1 cellular context compared by ENCODE assay signal in the genomic region with DNA sequence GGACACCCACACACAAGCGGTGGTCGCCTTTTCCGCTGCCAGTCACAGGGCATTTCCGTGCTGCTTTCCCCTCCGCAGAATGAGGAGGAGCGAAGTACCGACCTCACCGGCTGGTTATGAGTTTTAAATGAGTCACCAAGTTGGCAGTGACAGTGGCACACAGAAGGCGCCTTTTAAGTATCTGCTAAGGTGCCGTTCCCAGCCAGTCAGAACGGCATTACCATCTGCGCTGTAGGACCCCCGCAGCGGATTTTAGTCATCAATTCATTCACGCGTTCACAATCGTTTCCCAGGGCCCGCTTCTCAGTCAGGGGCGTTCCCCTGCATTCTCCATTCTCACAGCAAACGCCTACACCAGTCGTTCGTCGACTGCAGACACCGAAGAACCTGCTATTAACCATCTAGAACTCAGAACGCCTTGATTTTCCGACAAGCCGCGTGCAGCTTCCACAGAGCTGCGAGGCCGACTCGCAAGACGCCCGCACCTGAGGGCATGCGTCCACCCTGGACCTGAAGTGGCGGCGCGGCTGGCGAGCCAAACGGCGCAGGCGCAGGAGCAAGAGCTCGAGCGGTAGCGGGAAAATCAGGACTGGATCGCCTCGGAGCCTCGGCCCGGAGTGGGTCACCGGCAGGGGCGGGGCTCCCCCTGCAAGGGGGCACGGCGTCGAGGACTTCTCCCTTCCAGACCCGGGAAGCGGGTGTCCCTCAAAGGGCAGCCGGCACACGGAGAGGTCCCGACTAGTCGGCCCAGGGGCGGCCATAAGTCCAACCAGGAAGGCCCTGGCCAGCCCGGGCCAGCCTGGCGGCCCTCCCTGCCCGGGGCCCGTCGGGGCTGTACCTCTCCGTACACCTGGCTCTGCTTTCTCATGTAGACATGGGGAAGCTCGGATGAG.
A peak's percentile ranks its signal among the peaks of the same experiment; 100 is the strongest.
TF ChIP-seq lines count a peak whose summit lies in the region.

No MANE protein-coding gene starts in this region.

TF ChIP-seq in IMR-90, 13 proteins besides CTCF, POLR2A, EP300 and RAD21:
- TF ChIP-seq, protein P1, sequence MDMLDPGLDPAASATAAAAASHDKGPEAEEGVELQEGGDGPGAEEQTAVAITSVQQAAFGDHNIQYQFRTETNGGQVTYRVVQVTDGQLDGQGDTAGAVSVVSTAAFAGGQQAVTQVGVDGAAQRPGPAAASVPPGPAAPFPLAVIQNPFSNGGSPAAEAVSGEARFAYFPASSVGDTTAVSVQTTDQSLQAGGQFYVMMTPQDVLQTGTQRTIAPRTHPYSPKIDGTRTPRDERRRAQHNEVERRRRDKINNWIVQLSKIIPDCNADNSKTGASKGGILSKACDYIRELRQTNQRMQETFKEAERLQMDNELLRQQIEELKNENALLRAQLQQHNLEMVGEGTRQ (IDR thresholded peaks at IDR 0.05; ENCODE audit: low read depth, low read length), result no peak
- TF ChIP-seq MAZ (IDR thresholded peaks at IDR 0.05; ENCODE audit: borderline replicate concordance, low read depth, low read length), result peak; percentile 91
- TF ChIP-seq BHLHE40 (IDR thresholded peaks at IDR 0.05; ENCODE audit: low read depth, low read length), result peak; percentile 7; the same call in 1 of the 2 replicates
- TF ChIP-seq MAFK (IDR thresholded peaks at IDR 0.05; ENCODE audit: low read depth, low read length), result no peak
- peak; percentile 42; the same call in 1 of the 2 replicates for TF ChIP-seq FOS (IDR thresholded peaks at IDR 0.05; ENCODE audit: low read depth, low read length)
- TF ChIP-seq RCOR1 (IDR thresholded peaks at IDR 0.05; ENCODE audit: insufficient replicate concordance, low read length), result no peak
- no peak; the same call in 1 of the 2 replicates for TF ChIP-seq MXI1 (IDR thresholded peaks at IDR 0.05; ENCODE audit: borderline replicate concordance, low read depth, low read length)
- TF ChIP-seq CHD1 (IDR thresholded peaks at IDR 0.05; ENCODE audit: low read depth, low read length), result no peak
